Comparison of ENCODE assay signal across 8 cellular contexts in the genomic region with DNA sequence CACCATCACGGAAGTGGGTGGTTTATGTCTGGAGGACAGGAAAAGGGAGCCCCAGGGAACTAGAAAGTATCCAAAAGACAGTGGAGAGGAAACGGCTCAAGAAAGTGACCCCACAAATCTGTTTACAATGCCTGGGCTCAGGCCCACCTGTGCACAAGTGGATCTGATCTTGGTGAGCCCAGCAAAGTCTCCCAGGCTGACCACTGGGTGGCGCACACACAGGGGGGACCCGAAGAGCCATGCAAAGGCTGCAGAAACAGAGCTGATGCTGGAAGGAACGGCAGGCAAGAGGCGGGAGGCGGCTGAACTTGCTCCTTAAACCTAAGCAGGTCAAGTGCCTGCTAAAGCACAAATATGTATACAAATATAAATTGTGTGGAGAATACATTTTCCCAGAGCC. TPM values are rescaled to one million over a fixed set of nuclear protein-coding genes. Genes with fewer than 3 reads are reported as not detected.
DNase-seq lines count a peak whose midpoint lies in the region; ATAC-seq and TF ChIP-seq lines count a peak whose summit lies in the region.

No MANE protein-coding gene starts in this region.

- H3K27ac ChIP-seq in left ventricle myocardium inferior (replicated peaks) (no peak overlapping the region), spleen (no peak overlapping the region), suprapubic skin (no peak overlapping the region)

- H3K9me3 ChIP-seq in left ventricle myocardium inferior (replicated peaks) (no peaks in the 10 kb centered on the region), spleen (no peaks in the 10 kb centered on the region), suprapubic skin (no peaks in the 10 kb centered on the region)

- peaks cover 53% of the 10 kb centered on the region for H3K36me3 Mint-ChIP-seq in activated T-helper 17 cell treated with anti-CD3 and anti-CD28 coated beads, Interleukin-2, amount 50 U/mL, for 72 hours (ENCODE audit: low read depth)

- peak; percentile 37 for ATAC-seq in activated T-helper 17 cell treated with anti-CD3 and anti-CD28 coated beads, Interleukin-2, amount 50 U/mL, for 72 hours (replicated peaks)
- no peak for ATAC-seq in HG03196 (IDR thresholded peaks at IDR 0.05; ENCODE audit: unreplicated experiment)

- H3K27me3 Mint-ChIP-seq in activated T-helper 17 cell treated with anti-CD3 and anti-CD28 coated beads, Interleukin-2, amount 50 U/mL, for 72 hours = no peaks in the 10 kb centered on the region

- no peak overlapping the region for H3K27ac Mint-ChIP-seq in activated T-helper 17 cell treated with anti-CD3 and anti-CD28 coated beads, Interleukin-2, amount 50 U/mL, for 72 hours

- no peak overlapping the region for H3K4me3 Mint-ChIP-seq in activated T-helper 17 cell treated with anti-CD3 and anti-CD28 coated beads, Interleukin-2, amount 50 U/mL, for 72 hours

- H3K9me3 Mint-ChIP-seq in activated T-helper 17 cell treated with anti-CD3 and anti-CD28 coated beads, Interleukin-2, amount 50 U/mL, for 72 hours = no peaks in the 10 kb centered on the region

- TF ChIP-seq EP300 in suprapubic skin (IDR thresholded peaks at IDR 0.05) = no peak

- H3K4me1 ChIP-seq in left ventricle myocardium inferior (peaks cover 14% of the 10 kb centered on the region), spleen (no peaks in the 10 kb centered on the region), suprapubic skin (peaks cover 2% of the 10 kb centered on the region)

- intact Hi-C loops in left ventricle myocardium inferior (cut with micrococcal nuclease) = loop anchor here (5.0 kb wide), 1 partner anchor 46 kb away; no protein-coding TSS in a partner anchor
- intact Hi-C loops in spleen (cut with DNase I; ENCODE audit: low total_unique reads) = no loop called here

- TF ChIP-seq CTCF in GM12875 (IDR thresholded peaks at IDR 0.05; ENCODE audit: borderline replicate concordance, insufficient read depth, low read depth, low read length) (peak; percentile 77), left ventricle myocardium inferior (IDR thresholded peaks at IDR 0.05; ENCODE audit: borderline replicate concordance) (peak; percentile 66), spleen (IDR thresholded peaks at IDR 0.05 in 8 of 11, conservative IDR thresholded peaks at IDR 0.05 in 3 of 11) (peak in 8 of 11 experiments; percentile 21 to 67 (median 50)), suprapubic skin (IDR thresholded peaks at IDR 0.05) (peak in 1 of 2 donors; percentile 45)

- H3K36me3 ChIP-seq in left ventricle myocardium inferior (no peaks in the 10 kb centered on the region), spleen (peaks cover 0 to 99% (median 13%) of the 10 kb centered on the region in 6 donors), suprapubic skin (peaks cover 3% of the 10 kb centered on the region)

- peak; percentile 52 for DNase-seq in AG08395 (ENCODE audit: low spot score)
- DNase-seq in NCI-H526 treated with DMSO at 0.1 percent for 48 hours (lab: John Stamatoyannopoulos, UW) = peak; percentile 46
- no peak for DNase-seq in left ventricle myocardium inferior
- DNase-seq in spleen = peak; percentile 85
- no peak for DNase-seq in suprapubic skin (ENCODE audit: low spot score in 2 of 2)

- 44 to 79% (median 52%) methylated on average over 4 to 7 of the region's 7 CpGs for WGBS in spleen, 5 donors
- WGBS in suprapubic skin = 55% methylated on average over 7 of the region's 7 CpGs

- H3K27me3 ChIP-seq in left ventricle myocardium inferior (ENCODE audit: low read depth) (no peaks in the 10 kb centered on the region), spleen (replicated peaks in 1 of 7) (no peaks in the 10 kb centered on the region), suprapubic skin (no peaks in the 10 kb centered on the region)

- TF ChIP-seq POLR2A in spleen (IDR thresholded peaks at IDR 0.05) (no peak), suprapubic skin (IDR thresholded peaks at IDR 0.05) (no peak)

- H3K4me1 Mint-ChIP-seq in activated T-helper 17 cell treated with anti-CD3 and anti-CD28 coated beads, Interleukin-2, amount 50 U/mL, for 72 hours = no peaks in the 10 kb centered on the region

- H3K4me3 ChIP-seq in GM12875 (ENCODE audit: low read depth, low read length) (no peak overlapping the region), left ventricle myocardium inferior (no peak overlapping the region), spleen (no peak overlapping the region), suprapubic skin (no peak overlapping the region)

RNA-seq across cellular contexts. Expression of gene HAUS7, which starts 9.6 kb away (rescaled TPM):
- 10 to 100 TPM; 21.2 to 67.4 TPM for total RNA-seq in activated T-helper 17 cell treated with anti-CD3 and anti-CD28 coated beads, Interleukin-2, amount 50 U/mL, for 72 hours
- 17.0 TPM for total RNA-seq in left ventricle myocardium inferior
- total RNA-seq in spleen = 10 to 100 TPM; 23.6 to 36.2 (median 33.2) TPM
- 10 to 100 TPM; 36.6 to 83.7 (median 79.8) TPM for polyA plus RNA-seq in spleen
- 10 to 100 TPM; 16.4 to 43.4 (median 18.9) TPM for total RNA-seq in suprapubic skin

RNA-seq across cellular contexts. Expression of gene TREX2, which starts 15.0 kb away (rescaled TPM):
- 1 to 10 TPM; 2.5 TPM for total RNA-seq in activated T-helper 17 cell treated with anti-CD3 and anti-CD28 coated beads, Interleukin-2, amount 50 U/mL, for 72 hours
- not detected for total RNA-seq in left ventricle myocardium inferior
- total RNA-seq in spleen = 1 to 10 TPM; 1.2 to 6.4 (median 3.7) TPM
- polyA plus RNA-seq in spleen = 1 to 10 TPM; 1.1 to 1.8 (median 1.3) TPM
- total RNA-seq in suprapubic skin = 10 to 100 TPM; 19.3 to 62.6 (median 50.7) TPM

RNA-seq across cellular contexts. Expression of gene BGN, which starts 34.0 kb away (rescaled TPM):
- total RNA-seq in activated T-helper 17 cell treated with anti-CD3 and anti-CD28 coated beads, Interleukin-2, amount 50 U/mL, for 72 hours = not detected
- total RNA-seq in left ventricle myocardium inferior = 84.3 TPM
- total RNA-seq in spleen = 100 to 1,000 TPM; 180 to 370 (median 268) TPM
- 100 to 1,000 TPM in 1 of 3 donors, 10 to 100 TPM in 2; 37.1 to 109 (median 40.1) TPM for polyA plus RNA-seq in spleen
- total RNA-seq in suprapubic skin = 100 to 1,000 TPM in 1 of 4 donors, 10 to 100 TPM in 3; 24.9 to 108 (median 67.3) TPM

RNA-seq across cellular contexts. Expression of gene ZFP92, which starts 49.6 kb away (rescaled TPM):
- total RNA-seq in activated T-helper 17 cell treated with anti-CD3 and anti-CD28 coated beads, Interleukin-2, amount 50 U/mL, for 72 hours = 1 to 10 TPM; 2.0 to 2.8 TPM
- total RNA-seq in left ventricle myocardium inferior (0.49 TPM), spleen (1 to 10 TPM; 1.5 to 3.4 (median 2.4) TPM), suprapubic skin (under 1 TPM in 3 of 4 donors, not detected in 1; 0.26 to 0.38 (median 0.30) TPM)
- under 1 TPM; 0.26 to 0.83 (median 0.50) TPM for polyA plus RNA-seq in spleen

RNA-seq across cellular contexts. Expression of gene ATP2B3, which starts 56.6 kb away (rescaled TPM):
- not detected for total RNA-seq in activated T-helper 17 cell treated with anti-CD3 and anti-CD28 coated beads, Interleukin-2, amount 50 U/mL, for 72 hours
- not detected for total RNA-seq in left ventricle myocardium inferior
- under 1 TPM in 2 of 7 donors, not detected in 5; 0.07 to 0.13 TPM for total RNA-seq in spleen
- not detected for polyA plus RNA-seq in spleen
- not detected for total RNA-seq in suprapubic skin

Comparison
In these comparisons a context has a peak if more than half of its experiments do, and no peak if none do; other contexts are left out.
1. DNase-seq: peak in AG08395 (single experiment), NCI-H526 treated with DMSO at 0.1 percent for 48 hours (single experiment) and spleen (single experiment); none in left ventricle myocardium inferior (single experiment) and suprapubic skin (0 of 2).
2. RNA of gene BGN, which starts 34.0 kb away (total RNA-seq): 180 to 370 TPM in spleen, 24.9 to 108 TPM in suprapubic skin and 84.3 TPM in left ventricle myocardium inferior (single experiment); not detected in activated T-helper 17 cell treated with anti-CD3 and anti-CD28 coated beads, Interleukin-2, amount 50 U/mL, for 72 hours; every median in the first group is over 10 times any median in the second.